Comparison of ENCODE assay signal across 22 cellular contexts in the genomic region with DNA sequence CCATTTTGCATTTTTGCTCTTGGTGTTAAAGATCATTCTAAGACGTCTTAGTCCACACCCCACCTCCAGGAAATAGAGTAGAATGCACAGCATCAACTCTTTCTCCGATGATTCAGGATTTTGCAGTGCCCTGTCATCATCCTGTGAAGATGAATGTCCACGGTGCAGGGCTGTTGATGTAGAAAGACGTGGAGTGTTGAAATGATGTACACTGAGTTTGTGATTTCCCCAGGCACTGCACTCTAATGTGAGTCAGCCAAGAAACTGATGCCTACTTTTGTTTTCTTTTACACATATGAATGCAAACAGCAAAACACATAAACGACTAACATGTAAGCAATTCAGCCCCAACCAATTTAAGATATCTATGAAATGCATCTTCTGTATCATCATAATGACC. TPM values are rescaled to one million over a fixed set of nuclear protein-coding genes. Genes with fewer than 3 reads are reported as not detected.
DNase-seq lines count a peak whose midpoint lies in the region; ATAC-seq, FAIRE-seq and TF ChIP-seq lines count a peak whose summit lies in the region.
"Had no signal": no experiment of that assay in that cellular context is flagged by ENCODE, and none has a peak within 500 bp of the region (broad histone marks: within the 10 kb centered on the region; RNA-seq: fewer than 3 reads in every experiment).

No MANE protein-coding gene starts in this region.

- no peak for FAIRE-seq in A549 (lab: Jason Lieb, UNC)
- FAIRE-seq: GM19239 had no signal

- intact Hi-C loops in left lung (cut with DNase I): no loop called here
- intact Hi-C loops in left colon (cut with DNase I, micrococcal nuclease): no loop called here

- POLR2A ChIA-PET in A549 (lab: Yijun Ruan, JAX): no interaction called here

- no peak for TF ChIP-seq POLR2A in A549 (IDR thresholded peaks at IDR 0.05; ENCODE audit: low read length)

- peak; percentile 16 to 45 for DNase-seq in A549 (ENCODE audit: low read depth in 1 of 2, low spot score in 1 of 2)
- peak; percentile 25 for DNase-seq in H4 (ENCODE audit: low spot score)
- peak; percentile 72 for DNase-seq in amniotic epithelial cell (ENCODE audit: low read depth)
- DNase-seq in fibroblast of villous mesenchyme (ENCODE audit: low read depth): peak; percentile 30
- DNase-seq in left lung: no peak
- no peak for DNase-seq in left colon
- DNase-seq: activated CD8-positive, alpha-beta memory T cell treated with anti-CD3 and anti-CD28 coated beads, Interleukin-2, amount 10 ng/mL, durations not matched to agents 7 days and 5 days; central memory CD4-positive, alpha-beta T cell; H9; KBM-7; mucosa of descending colon; NCI-H1092 treated with DMSO at 0.1 percent for 48 hours; NCI-H774; Peyer's patch; right lobe of liver; stimulated activated CD4-positive, alpha-beta T cell treated with anti-CD3 and anti-CD28 coated beads, Interleukin-1b, Interleukin-23, amount 100 ng/mL, for 48 hours had no signal

- 5% methylated on average over 5 of the region's 5 CpGs for WGBS in A549 (ENCODE audit: missing lambda C conversion rate)

- no peak overlapping the region; the same call in 2 of the 3 replicates for H3K4me2 ChIP-seq in A549

- no peak for TF ChIP-seq RAD21 in A549 (conservative IDR thresholded peaks at IDR 0.05 in 1 of 2, IDR thresholded peaks at IDR 0.05 in 1 of 2)

- no peaks in the 10 kb centered on the region for H3K27me3 ChIP-seq in left lung
- H3K27me3 ChIP-seq: Peyer's patch, right lobe of liver had no signal

- H3K4me1 ChIP-seq in A549 (0 out of 3 replicates have a peak, but pooled peaks cover 3% of the 10 kb centered on the region), left lung (no peaks in the 10 kb centered on the region)
- H3K4me1 ChIP-seq: Peyer's patch, right lobe of liver had no signal

- H3K27ac ChIP-seq in A549 (no peak overlapping the region), left lung (no peak overlapping the region)
- H3K27ac ChIP-seq: Peyer's patch, right lobe of liver had no signal

- TF ChIP-seq EP300 in A549 (IDR thresholded peaks at IDR 0.05): no peak

- no peak for TF ChIP-seq CTCF in A549 (IDR thresholded peaks at IDR 0.05)
- no peak for TF ChIP-seq CTCF in fibroblast of villous mesenchyme (IDR thresholded peaks at IDR 0.05; ENCODE audit: insufficient read depth, low read depth, low read length)
- TF ChIP-seq CTCF in left lung (IDR thresholded peaks at IDR 0.05): no peak

- no peak overlapping the region for H3K4me3 ChIP-seq in A549
- no peak overlapping the region for H3K4me3 ChIP-seq in fibroblast of villous mesenchyme (ENCODE audit: low read depth, low read length)
- H3K4me3 ChIP-seq in left lung: no peak overlapping the region
- H3K4me3 ChIP-seq: mucosa of descending colon, Peyer's patch, right lobe of liver had no signal

- H3K9me3 ChIP-seq in A549: no peaks in the 10 kb centered on the region
- H3K9me3 ChIP-seq in left lung: no peaks in the 10 kb centered on the region
- H3K9me3 ChIP-seq: mucosa of descending colon, Peyer's patch, right lobe of liver had no signal

- CTCF ChIA-PET in A549 (lab: Yijun Ruan, JAX): interaction anchor here (1.0 to 1.7 kb wide), 2 partner anchors 23 to 39 kb away, joined by 4 to 6 read pairs; no protein-coding TSS in a partner anchor

- no peaks in the 10 kb centered on the region for H3K36me3 ChIP-seq in left lung
- H3K36me3 ChIP-seq: Peyer's patch, right lobe of liver had no signal

- ATAC-seq in A549: peak; percentile 40 to 95
- no peak for ATAC-seq in left lung
- no peak for ATAC-seq in left colon
- ATAC-seq in GM18907 (IDR thresholded peaks at IDR 0.05; ENCODE audit: unreplicated experiment): no peak
- ATAC-seq in GM21576 (IDR thresholded peaks at IDR 0.05; ENCODE audit: unreplicated experiment): no peak
- ATAC-seq: activated CD8-positive, alpha-beta memory T cell treated with anti-CD3 and anti-CD28 coated beads, Interleukin-2, amount 10 ng/mL, durations not matched to agents 7 days and 5 days; activated T-helper 17 cell treated with anti-CD3 and anti-CD28 coated beads, Interleukin-2, amount 50 U/mL, for 72 hours; mucosa of descending colon; right lobe of liver; SK-N-SH treated with all-trans-retinoic acid at 6 μM for 48 hours had no signal

TF ChIP-seq in A549, 52 proteins besides CTCF, POLR2A, EP300 and RAD21:
- TF ChIP-seq FOSL2 (IDR thresholded peaks at IDR 0.05) (no peak), FOSL2 (CRISPR knock-in tag; IDR thresholded peaks at IDR 0.05) (peak; percentile 35; the same call in 1 of the 2 replicates), RCOR1 (IDR thresholded peaks at IDR 0.05; ENCODE audit: low read depth, low read length) (no peak), POLR2AphosphoS2 (conservative IDR thresholded peaks at IDR 0.05; ENCODE audit: low read length) (no peak), MAFK (IDR thresholded peaks at IDR 0.05; ENCODE audit: partially characterized antibody) (peak; percentile 1), NR3C1 (IDR thresholded peaks at IDR 0.05) (no peak), FOSB (CRISPR knock-in tag; IDR thresholded peaks at IDR 0.05) (no peak), CBX8 (IDR thresholded peaks at IDR 0.05) (no peak), GATA3 (IDR thresholded peaks at IDR 0.05; ENCODE audit: borderline replicate concordance) (no peak), CHD2 (IDR thresholded peaks at IDR 0.05; ENCODE audit: low read length, partially characterized antibody) (no peak), TP53 (CRISPR knock-in tag; IDR thresholded peaks at IDR 0.05) (no peak), EHMT2 (IDR thresholded peaks at IDR 0.05; ENCODE audit: low read depth) (no peak), BHLHE40 (IDR thresholded peaks at IDR 0.05; ENCODE audit: low read depth, low read length) (no peak), EHF (CRISPR knock-in tag; IDR thresholded peaks at IDR 0.05) (no peak), RARB (CRISPR knock-in tag; IDR thresholded peaks at IDR 0.05) (no peak)
- TF ChIP-seq, protein P1, sequence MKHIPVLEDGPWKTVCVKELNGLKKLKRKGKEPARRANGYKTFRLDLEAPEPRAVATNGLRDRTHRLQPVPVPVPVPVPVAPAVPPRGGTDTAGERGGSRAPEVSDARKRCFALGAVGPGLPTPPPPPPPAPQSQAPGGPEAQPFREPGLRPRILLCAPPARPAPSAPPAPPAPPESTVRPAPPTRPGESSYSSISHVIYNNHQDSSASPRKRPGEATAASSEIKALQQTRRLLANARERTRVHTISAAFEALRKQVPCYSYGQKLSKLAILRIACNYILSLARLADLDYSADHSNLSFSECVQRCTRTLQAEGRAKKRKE (CRISPR knock-in tag; IDR thresholded peaks at IDR 0.05; ENCODE audit: low read depth): no peak
- TF ChIP-seq, protein P2, sequence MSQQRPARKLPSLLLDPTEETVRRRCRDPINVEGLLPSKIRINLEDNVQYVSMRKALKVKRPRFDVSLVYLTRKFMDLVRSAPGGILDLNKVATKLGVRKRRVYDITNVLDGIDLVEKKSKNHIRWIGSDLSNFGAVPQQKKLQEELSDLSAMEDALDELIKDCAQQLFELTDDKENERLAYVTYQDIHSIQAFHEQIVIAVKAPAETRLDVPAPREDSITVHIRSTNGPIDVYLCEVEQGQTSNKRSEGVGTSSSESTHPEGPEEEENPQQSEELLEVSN (IDR thresholded peaks at IDR 0.05; ENCODE audit: borderline replicate concordance, low read depth): no peak

RNA-seq across cellular contexts. Expression of a gene that starts 10.5 kb away (rescaled TPM):
- polyA plus RNA-seq in A549 (2011; rRNA removed): 0.09 and 0.14 TPM in 2 replicates
- polyA plus RNA-seq in A549 (2012; cell fraction: cytosol; rRNA removed): 0.06 and 0.12 TPM in 2 replicates
- 0.06 and 0.08 TPM in 2 replicates for polyA plus RNA-seq in A549 (2012; cell fraction: nucleus; rRNA removed)
- polyA plus RNA-seq in A549 (2017; fragmentation: RNase III; extraction: RNeasy Plus Mini Kit Qiagen cat#74134 plus additional on column Dnase treatment): 0.05 to 0.16 TPM (median 0.07 TPM) in 3 replicates
- polyA minus RNA-seq in A549 (2011; rRNA and poly(A)+ RNA removed): not detected in 2 replicates
- total RNA-seq in H4 (2014; rRNA removed; shearing (Covaris generic)): 0.04 and 0.12 TPM in 2 replicates
- not detected in 2 replicates for total RNA-seq in fibroblast of villous mesenchyme
- 1 to 10 TPM; 4.8 to 7.7 TPM for total RNA-seq in left lung
- under 1 TPM; 0.12 to 0.53 TPM for total RNA-seq in left colon
- total RNA-seq: activated CD8-positive, alpha-beta memory T cell treated with anti-CD3 and anti-CD28 coated beads, Interleukin-2, amount 10 ng/mL, durations not matched to agents 7 days and 5 days; activated T-helper 17 cell treated with anti-CD3 and anti-CD28 coated beads, Interleukin-2, amount 50 U/mL, for 72 hours had no signal
- polyA plus RNA-seq: AG04450 had no signal

Comparison
In these comparisons a context has a peak if more than half of its experiments do, and no peak if none do; other contexts are left out.
1. ATAC-seq: peak in A549 (2 of 2); none in left lung (single experiment), left colon (single experiment), GM18907 (single experiment) and GM21576 (single experiment).
2. DNase-seq: peak in A549 (2 of 2), H4 (single experiment), amniotic epithelial cell (single experiment) and fibroblast of villous mesenchyme (single experiment); none in left lung (0 of 2) and left colon (0 of 2).